In genomic region chr6:159692303-159693127, GRCh38 we compare ENCODE assay signal across 8 cellular contexts. TPM values are rescaled to one million over a fixed set of nuclear protein-coding genes. Genes with fewer than 3 reads are reported as not detected.
DNase-seq lines count a peak whose midpoint lies in the region; ATAC-seq and TF ChIP-seq lines count a peak whose summit lies in the region.

No MANE protein-coding gene starts in this region.

- H3K36me3 Mint-ChIP-seq in Caco-2 (ENCODE audit: insufficient read depth, unreplicated experiment) = peaks cover 45% of the 10 kb centered on the region
- peaks cover 11% of the 10 kb centered on the region for H3K36me3 Mint-ChIP-seq in activated naive CD8-positive, alpha-beta T cell

- in situ Hi-C loops in SK-MEL-5 (cut with HindIII; ENCODE audit: low pct_unique_long_range_greater_than_20kb, low sequenced_read_pairs) = no loop called here

- TF ChIP-seq CTCF in Caco-2 (IDR thresholded peaks at IDR 0.05; ENCODE audit: insufficient read depth in 1 of 2, low read depth in 1 of 2, low read length in 1 of 2, severe bottlenecking in 1 of 2, unreplicated experiment in 1 of 2) (no peak), heart right ventricle (IDR thresholded peaks at IDR 0.05) (no peak)

- H3K27ac Mint-ChIP-seq in Caco-2 (ENCODE audit: unreplicated experiment) = peak overlapping the region; percentile 80
- H3K27ac Mint-ChIP-seq in activated naive CD8-positive, alpha-beta T cell = peak overlapping the region; percentile 92

- peaks cover 4% of the 10 kb centered on the region for H3K4me1 ChIP-seq in Caco-2
- H3K4me1 ChIP-seq in heart right ventricle = peaks cover 2 to 70% (median 56%) of the 10 kb centered on the region in 9 donors
- H3K4me1 ChIP-seq in urinary bladder (ENCODE audit: insufficient read depth) = no peaks in the 10 kb centered on the region

- ATAC-seq in GM21381 (IDR thresholded peaks at IDR 0.05; ENCODE audit: unreplicated experiment) (peak; percentile 28), heart right ventricle (peak; percentile 9 to 52 (median 28))

- H3K9me3 ChIP-seq in Caco-2 = no peaks in the 10 kb centered on the region
- H3K9me3 ChIP-seq in heart right ventricle = no peaks in the 10 kb centered on the region

- no TSS peak for BruUV-seq in Caco-2 (replicated peaks; lab: Mats Ljungman, UMichigan)

- intact Hi-C loops in Caco-2 (cut with micrococcal nuclease; ENCODE audit: unreplicated experiment) (loop anchor here (1.0 to 5.0 kb wide), 3 partner anchors 35 to 160 kb away; partner anchors contain the start of genes TCP1 and WTAP), heart right ventricle (cut with DNase I) (loop anchor here (1.0 to 10.0 kb wide), 14 partner anchors 22 to 242 kb away; partner anchors contain the start of genes WTAP (in 7 of the 10), MRPL18 (in 4 of the 10), ACAT2 (in 3 of the 10) and TCP1 (in 2 of the 10)), posterior cingulate gyrus (cut with DNase I) (loop anchor here (1.0 to 5.0 kb wide), 4 partner anchors 35 to 250 kb away; partner anchors contain the start of genes ACAT2, MRPL18 and WTAP)

- H3K36me3 ChIP-seq in Caco-2 (ENCODE audit: control insufficient read depth, insufficient read depth, low read length) = peaks cover 2% of the 10 kb centered on the region; the same call in 1 of the 2 replicates
- peaks cover 0 to 41% (median 9%) of the 10 kb centered on the region in 9 donors for H3K36me3 ChIP-seq in heart right ventricle
- peaks cover 1% of the 10 kb centered on the region for H3K36me3 ChIP-seq in urinary bladder (ENCODE audit: insufficient read depth)

- peak overlapping the region; percentile 95 to 99 (median 98) for H3K27ac ChIP-seq in heart right ventricle
- peak overlapping the region; percentile 98 for H3K27ac ChIP-seq in urinary bladder (ENCODE audit: low read depth)

- no peaks in the 10 kb centered on the region for H3K27me3 Mint-ChIP-seq in Caco-2 (ENCODE audit: insufficient read depth, unreplicated experiment)
- no peaks in the 10 kb centered on the region for H3K27me3 Mint-ChIP-seq in activated naive CD8-positive, alpha-beta T cell

- POLR2A ChIA-PET in Caco-2 (lab: Charles Lee) = interaction anchor here (1.2 to 3.2 kb wide), 3 partner anchors 35 to 97 kb away, joined by 4 to 36 read pairs (median 4); partner anchors contain the start of genes TCP1 and WTAP

- H3K4me3 ChIP-seq in Caco-2 (ENCODE audit: low read depth, low read length) = peak overlapping the region; percentile 59
- H3K4me3 ChIP-seq in heart right ventricle = peak overlapping the region; percentile 81 to 99 (median 96)
- H3K4me3 ChIP-seq in urinary bladder (ENCODE audit: low read depth, low read length) = peak overlapping the region; percentile 88

- CTCF ChIA-PET in Caco-2 (lab: Charles Lee) = interaction anchor here (1.0 to 1.2 kb wide), 2 partner anchors 34 to 98 kb away, joined by 3 to 4 read pairs; partner anchors contain the start of gene MRPL18

- no peaks in the 10 kb centered on the region for H3K9me3 Mint-ChIP-seq in Caco-2 (ENCODE audit: unreplicated experiment)
- no peaks in the 10 kb centered on the region for H3K9me3 Mint-ChIP-seq in activated naive CD8-positive, alpha-beta T cell (ENCODE audit: low read depth)

- WGBS in heart right ventricle, 2 donors = 1 to 2% methylated on average over 64 to 66 of the region's 66 CpGs
- 2% methylated on average over 66 of the region's 66 CpGs for WGBS in urinary bladder

- H3K4me1 Mint-ChIP-seq in Caco-2 (ENCODE audit: low read depth, unreplicated experiment) = peaks cover 16% of the 10 kb centered on the region
- H3K4me1 Mint-ChIP-seq in activated naive CD8-positive, alpha-beta T cell (ENCODE audit: low read depth) = peaks cover 45% of the 10 kb centered on the region

- peak overlapping the region; percentile 72 for H3K4me3 Mint-ChIP-seq in Caco-2 (ENCODE audit: unreplicated experiment)
- peak overlapping the region; percentile 85 for H3K4me3 Mint-ChIP-seq in activated naive CD8-positive, alpha-beta T cell

- DNase-seq in Caco-2 (peak; percentile 49 to 55), HT-29 (ENCODE audit: low spot score) (peak; percentile 55), SK-MEL-5 (ENCODE audit: low read depth, low spot score) (peak; percentile 43), heart right ventricle (peak; percentile 51 to 52), posterior cingulate gyrus (peak; percentile 25 to 93 (median 48))

- H3K27me3 ChIP-seq in Caco-2 (replicated peaks; ENCODE audit: control insufficient read depth, insufficient read depth, low read length) (no peaks in the 10 kb centered on the region), heart right ventricle (no peaks in the 10 kb centered on the region)

RNA-seq across cellular contexts. Expression of gene SOD2, which starts 0.5 kb away (rescaled TPM):
- total RNA-seq in Caco-2 (2022) = 109 and 110 TPM in 2 replicates
- 64.8 and 69.7 TPM in 2 replicates for total RNA-seq in HT-29 (2014; rRNA removed; shearing (Covaris generic))
- total RNA-seq in SK-MEL-5 (2014; rRNA removed; shearing (Covaris generic)) = 108 and 109 TPM in 2 replicates
- polyA plus RNA-seq in SK-MEL-5 (2015; cell fraction: cytosol; rRNA removed) = 30.6 and 85.7 TPM in 2 replicates
- 18.8 and 19.9 TPM in 2 replicates for polyA plus RNA-seq in SK-MEL-5 (2015; cell fraction: nucleus; rRNA removed)
- total RNA-seq in heart right ventricle = 1,000 to 10,000 TPM in 1 of 10 donors, 100 to 1,000 TPM in 9; 720 to 1,111 (median 848) TPM
- polyA plus RNA-seq in heart right ventricle = 100 to 1,000 TPM; 144 to 208 TPM
- 103 TPM for total RNA-seq in urinary bladder
- polyA plus RNA-seq in urinary bladder = 521 TPM

RNA-seq across cellular contexts. Expression of gene WTAP, which starts 34.8 kb away (rescaled TPM):
- total RNA-seq in Caco-2 (2022) (109 and 114 TPM in 2 replicates), heart right ventricle (10 to 100 TPM; 44.4 to 70.1 (median 47.2) TPM), urinary bladder (103 TPM)
- 53.2 and 61.5 TPM in 2 replicates for total RNA-seq in HT-29 (2014; rRNA removed; shearing (Covaris generic))
- 59.6 and 59.7 TPM in 2 replicates for total RNA-seq in SK-MEL-5 (2014; rRNA removed; shearing (Covaris generic))
- polyA plus RNA-seq in SK-MEL-5 (2015; cell fraction: cytosol; rRNA removed) = 28.8 and 34.7 TPM in 2 replicates
- 30.7 and 32.3 TPM in 2 replicates for polyA plus RNA-seq in SK-MEL-5 (2015; cell fraction: nucleus; rRNA removed)
- polyA plus RNA-seq in heart right ventricle (10 to 100 TPM; 47.8 to 50.4 TPM), urinary bladder (73.5 TPM)

Comparison
In these comparisons a context has a peak if more than half of its experiments do, and no peak if none do; other contexts are left out.
1. Peak in every context shown above with its lines: DNase-seq, ATAC-seq, H3K4me3 ChIP-seq and H3K27ac ChIP-seq.